ENCODE assay signal across 1 cellular context in the genomic region with DNA sequence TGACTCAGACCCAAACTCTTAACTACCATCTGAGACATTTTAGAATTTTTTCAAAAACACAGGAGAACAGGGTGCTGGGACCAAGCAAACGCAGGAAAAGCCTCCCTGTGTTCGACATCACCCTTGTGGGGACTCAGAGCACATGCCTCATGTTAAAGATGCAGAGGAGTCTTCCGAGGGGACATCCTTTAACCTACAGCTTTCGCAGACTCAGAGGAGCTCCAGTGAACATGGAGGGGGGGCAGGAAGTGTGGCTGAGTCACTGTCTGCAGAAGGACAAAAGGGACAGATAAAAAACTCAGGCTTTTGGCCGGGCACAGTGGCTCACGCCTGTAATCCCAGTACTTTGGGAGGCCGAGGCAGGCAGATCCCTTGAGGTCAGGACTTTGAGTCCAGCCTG.
A peak's percentile ranks its signal among the peaks of the same experiment; 100 is the strongest.
TF ChIP-seq lines count a peak whose summit lies in the region.

No MANE protein-coding gene starts in this region.

TF ChIP-seq in K562, 482 proteins besides CTCF, POLR2A, EP300 and RAD21 (continued from another document and continues in another):
- TF ChIP-seq, protein P1, sequence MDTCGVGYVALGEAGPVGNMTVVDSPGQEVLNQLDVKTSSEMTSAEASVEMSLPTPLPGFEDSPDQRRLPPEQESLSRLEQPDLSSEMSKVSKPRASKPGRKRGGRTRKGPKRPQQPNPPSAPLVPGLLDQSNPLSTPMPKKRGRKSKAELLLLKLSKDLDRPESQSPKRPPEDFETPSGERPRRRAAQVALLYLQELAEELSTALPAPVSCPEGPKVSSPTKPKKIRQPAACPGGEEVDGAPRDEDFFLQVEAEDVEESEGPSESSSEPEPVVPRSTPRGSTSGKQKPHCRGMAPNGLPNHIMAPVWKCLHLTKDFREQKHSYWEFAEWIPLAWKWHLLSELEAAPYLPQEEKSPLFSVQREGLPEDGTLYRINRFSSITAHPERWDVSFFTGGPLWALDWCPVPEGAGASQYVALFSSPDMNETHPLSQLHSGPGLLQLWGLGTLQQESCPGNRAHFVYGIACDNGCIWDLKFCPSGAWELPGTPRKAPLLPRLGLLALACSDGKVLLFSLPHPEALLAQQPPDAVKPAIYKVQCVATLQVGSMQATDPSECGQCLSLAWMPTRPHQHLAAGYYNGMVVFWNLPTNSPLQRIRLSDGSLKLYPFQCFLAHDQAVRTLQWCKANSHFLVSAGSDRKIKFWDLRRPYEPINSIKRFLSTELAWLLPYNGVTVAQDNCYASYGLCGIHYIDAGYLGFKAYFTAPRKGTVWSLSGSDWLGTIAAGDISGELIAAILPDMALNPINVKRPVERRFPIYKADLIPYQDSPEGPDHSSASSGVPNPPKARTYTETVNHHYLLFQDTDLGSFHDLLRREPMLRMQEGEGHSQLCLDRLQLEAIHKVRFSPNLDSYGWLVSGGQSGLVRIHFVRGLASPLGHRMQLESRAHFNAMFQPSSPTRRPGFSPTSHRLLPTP (IDR thresholded peaks at IDR 0.05; ENCODE audit: borderline replicate concordance, extremely low read depth, insufficient read length) = no peak
- TF ChIP-seq SMAD1 (IDR thresholded peaks at IDR 0.05; ENCODE audit: low read depth, low read length, partially characterized antibody) (no peak), MLLT1 (IDR thresholded peaks at IDR 0.05) (no peak), STAT5A (IDR thresholded peaks at IDR 0.05; ENCODE audit: borderline replicate concordance, low read length) (no peak), NR4A1 (CRISPR knock-in tag; IDR thresholded peaks at IDR 0.05) (no peak), NR4A1 (tag; IDR thresholded peaks at IDR 0.05) (no peak), ZBTB5 (IDR thresholded peaks at IDR 0.05) (no peak), NELFE (IDR thresholded peaks at IDR 0.05; ENCODE audit: insufficient read depth, insufficient read length) (no peak), JUN (IDR thresholded peaks at IDR 0.05; ENCODE audit: borderline replicate concordance, low read depth, low read length) (0 out of 2 replicates have a peak, but pooled peaks have one; percentile 14), JUN (CRISPR knock-in tag; IDR thresholded peaks at IDR 0.05; ENCODE audit: borderline replicate concordance) (no peak), SIN3B (IDR thresholded peaks at IDR 0.05; ENCODE audit: low read depth) (no peak), SAFB2 (IDR thresholded peaks at IDR 0.05; ENCODE audit: borderline replicate concordance, low read depth, low read length, severe bottlenecking) (no peak), ZNF324 (CRISPR knock-in tag; IDR thresholded peaks at IDR 0.05) (no peak), BCOR (IDR thresholded peaks at IDR 0.05) (no peak), HNRNPH1 (optimal IDR thresholded peaks at IDR 0.05; ENCODE audit: low read depth, low read length) (no peak), NR3C1 (CRISPR knock-in tag; IDR thresholded peaks at IDR 0.05) (no peak), BCLAF1 (IDR thresholded peaks at IDR 0.05; ENCODE audit: borderline replicate concordance in 1 of 2, control insufficient read depth in 1 of 2, low read depth in 2 of 2, low read length in 1 of 2) (peak in 1 of 2 experiments; percentile 7; a peak in 1 of 4 replicates), ZKSCAN8 (CRISPR knock-in tag; IDR thresholded peaks at IDR 0.05) (no peak), ZNF785 (CRISPR knock-in tag; IDR thresholded peaks at IDR 0.05) (no peak), GABPA (tag; conservative IDR thresholded peaks at IDR 0.05; ENCODE audit: low read depth) (peak; percentile 35; the same call in 1 of the 2 replicates), TGIF2 (CRISPR knock-in tag; IDR thresholded peaks at IDR 0.05) (no peak), FOXO4 (CRISPR knock-in tag; IDR thresholded peaks at IDR 0.05) (no peak), NEUROD1 (IDR thresholded peaks at IDR 0.05; ENCODE audit: borderline replicate concordance, low read depth, low read length, partially characterized antibody) (no peak), PURB (CRISPR knock-in tag; IDR thresholded peaks at IDR 0.05; ENCODE audit: low read depth) (no peak), ZNF12 (CRISPR knock-in tag; IDR thresholded peaks at IDR 0.05) (peak; percentile 97), FOSL1 (tag; conservative IDR thresholded peaks at IDR 0.05) (peak; percentile 86), CEBPZ (IDR thresholded peaks at IDR 0.05; ENCODE audit: borderline replicate concordance, low read depth, low read length) (no peak), EZH2 (IDR thresholded peaks at IDR 0.05; ENCODE audit: borderline replicate concordance, low read depth, low read length) (no peak), SETDB1 (IDR thresholded peaks at IDR 0.05; ENCODE audit: low read length) (no peak), GTF2E2 (tag; IDR thresholded peaks at IDR 0.05) (no peak), ZFX (CRISPR knock-in tag; IDR thresholded peaks at IDR 0.05) (no peak), PML (IDR thresholded peaks at IDR 0.05; ENCODE audit: low read length) (no peak), SMARCA4 (IDR thresholded peaks at IDR 0.05) (peak; percentile 45; the same call in 1 of the 2 replicates), SNIP1 (IDR thresholded peaks at IDR 0.05; ENCODE audit: low read depth) (no peak), ZNF217 (CRISPR knock-in tag; IDR thresholded peaks at IDR 0.05) (no peak), SMAD4 (CRISPR knock-in tag; conservative IDR thresholded peaks at IDR 0.05) (0 out of 2 replicates have a peak, but pooled peaks have one; percentile 36), VEZF1 (CRISPR knock-in tag; IDR thresholded peaks at IDR 0.05) (peak; percentile 78), TAF7 (tag; IDR thresholded peaks at IDR 0.05) (no peak), RBM14 (IDR thresholded peaks at IDR 0.05; ENCODE audit: borderline replicate concordance, insufficient read depth, low read depth, low read length) (no peak), GTF2F1 (IDR thresholded peaks at IDR 0.05; ENCODE audit: low read depth, low read length) (no peak), HES1 (IDR thresholded peaks at IDR 0.05; ENCODE audit: low read depth) (no peak)
- TF ChIP-seq, protein P2, sequence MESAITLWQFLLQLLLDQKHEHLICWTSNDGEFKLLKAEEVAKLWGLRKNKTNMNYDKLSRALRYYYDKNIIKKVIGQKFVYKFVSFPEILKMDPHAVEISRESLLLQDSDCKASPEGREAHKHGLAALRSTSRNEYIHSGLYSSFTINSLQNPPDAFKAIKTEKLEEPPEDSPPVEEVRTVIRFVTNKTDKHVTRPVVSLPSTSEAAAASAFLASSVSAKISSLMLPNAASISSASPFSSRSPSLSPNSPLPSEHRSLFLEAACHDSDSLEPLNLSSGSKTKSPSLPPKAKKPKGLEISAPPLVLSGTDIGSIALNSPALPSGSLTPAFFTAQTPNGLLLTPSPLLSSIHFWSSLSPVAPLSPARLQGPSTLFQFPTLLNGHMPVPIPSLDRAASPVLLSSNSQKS (CRISPR knock-in tag; IDR thresholded peaks at IDR 0.05) = no peak
- TF ChIP-seq, protein P3, sequence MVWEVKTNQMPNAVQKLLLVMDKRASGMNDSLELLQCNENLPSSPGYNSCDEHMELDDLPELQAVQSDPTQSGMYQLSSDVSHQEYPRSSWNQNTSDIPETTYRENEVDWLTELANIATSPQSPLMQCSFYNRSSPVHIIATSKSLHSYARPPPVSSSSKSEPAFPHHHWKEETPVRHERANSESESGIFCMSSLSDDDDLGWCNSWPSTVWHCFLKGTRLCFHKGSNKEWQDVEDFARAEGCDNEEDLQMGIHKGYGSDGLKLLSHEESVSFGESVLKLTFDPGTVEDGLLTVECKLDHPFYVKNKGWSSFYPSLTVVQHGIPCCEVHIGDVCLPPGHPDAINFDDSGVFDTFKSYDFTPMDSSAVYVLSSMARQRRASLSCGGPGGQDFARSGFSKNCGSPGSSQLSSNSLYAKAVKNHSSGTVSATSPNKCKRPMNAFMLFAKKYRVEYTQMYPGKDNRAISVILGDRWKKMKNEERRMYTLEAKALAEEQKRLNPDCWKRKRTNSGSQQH (CRISPR knock-in tag; IDR thresholded peaks at IDR 0.05) = no peak
